In the genomic region with DNA sequence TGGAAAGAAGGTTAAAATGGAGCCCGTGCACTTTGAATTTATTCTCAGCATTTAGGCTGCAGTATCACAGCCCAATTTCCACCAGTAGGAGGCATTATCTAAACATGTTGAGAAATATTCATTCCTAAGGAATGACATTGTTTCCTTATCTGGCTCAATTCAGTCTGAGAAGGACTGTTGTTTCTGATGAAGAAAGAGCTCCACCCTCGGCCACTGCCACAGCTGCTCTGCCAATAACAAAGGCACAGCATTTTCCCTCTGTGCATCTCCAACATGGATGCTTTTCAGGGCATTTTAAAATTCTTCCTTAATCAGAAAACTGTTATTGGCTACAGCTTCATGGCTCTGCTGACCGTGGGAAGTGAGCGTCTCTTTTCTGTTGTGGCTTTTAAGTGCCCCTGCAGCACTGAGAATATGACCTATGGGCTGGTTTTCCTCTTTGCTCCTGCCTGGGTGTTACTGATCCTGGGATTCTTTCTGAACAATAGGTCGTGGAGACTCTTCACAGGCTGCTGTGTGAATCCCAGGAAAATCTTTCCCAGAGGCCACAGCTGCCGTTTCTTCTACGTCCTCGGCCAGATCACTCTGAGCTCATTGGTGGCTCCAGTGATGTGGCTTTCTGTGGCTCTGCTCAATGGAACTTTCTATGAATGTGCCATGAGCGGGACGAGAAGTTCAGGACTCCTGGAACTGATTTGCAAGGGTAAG, we compare ENCODE assay signal across 8 cellular contexts. TPM values are rescaled to one million over a fixed set of nuclear protein-coding genes. Genes with fewer than 3 reads are reported as not detected.
DNase-seq lines count a peak whose midpoint lies in the region; ATAC-seq and TF ChIP-seq lines count a peak whose summit lies in the region.

A gene with protein sequence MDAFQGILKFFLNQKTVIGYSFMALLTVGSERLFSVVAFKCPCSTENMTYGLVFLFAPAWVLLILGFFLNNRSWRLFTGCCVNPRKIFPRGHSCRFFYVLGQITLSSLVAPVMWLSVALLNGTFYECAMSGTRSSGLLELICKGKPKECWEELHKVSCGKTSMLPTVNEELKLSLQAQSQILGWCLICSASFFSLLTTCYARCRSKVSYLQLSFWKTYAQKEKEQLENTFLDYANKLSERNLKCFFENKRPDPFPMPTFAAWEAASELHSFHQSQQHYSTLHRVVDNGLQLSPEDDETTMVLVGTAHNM (plus strand): TSS at position 216 of the 708 bp plus-strand sequence. CDS start 58 bp downstream, at position 274.

- ATAC-seq in GM21825 (IDR thresholded peaks at IDR 0.05; ENCODE audit: unreplicated experiment), result no peak

- peaks cover 0 to 2% of the 10 kb centered on the region in 2 donors for H3K4me1 ChIP-seq in ascending aorta

- H3K27me3 ChIP-seq in AG04450 (ENCODE audit: control insufficient read depth, insufficient read depth, low read length) (no peaks in the 10 kb centered on the region), ascending aorta (no peaks in the 10 kb centered on the region)

- peak within 1 kb of the TSS; percentile 94 for H3K27ac ChIP-seq in AG04450 (ENCODE audit: low read depth, low read length)
- H3K27ac ChIP-seq in ascending aorta, result peak within 1 kb of the TSS; percentile 92 to 93

- H3K36me3 ChIP-seq in ascending aorta, result peaks cover 0 to 15% of the 10 kb centered on the region in 2 donors

- TF ChIP-seq CTCF in AG04450 (IDR thresholded peaks at IDR 0.05; ENCODE audit: low read depth, low read length), result peak; percentile 83
- peak; percentile 70 to 80 (median 76) for TF ChIP-seq CTCF in ascending aorta (IDR thresholded peaks at IDR 0.05)

- CTCF ChIA-PET in AG04450 (lab: Charles Lee), result interaction anchor here (0.6 to 9.0 kb wide), 51 partner anchors 9 to 295 kb away, joined by 3 to 78 read pairs (median 4); a partner anchor contains a TSS

- POLR2A ChIA-PET in AG04450 (lab: Yijun Ruan, JAX), result interaction anchor here (1.0 to 1.7 kb wide), 5 partner anchors 15 to 141 kb away, joined by 3 to 9 read pairs (median 8); a partner anchor contains a TSS

- H3K9me3 ChIP-seq in AG04450 (ENCODE audit: control insufficient read depth, insufficient read depth, low read length) (no peaks in the 10 kb centered on the region), ascending aorta (no peaks in the 10 kb centered on the region)

- intact Hi-C loops in ascending aorta (cut with DNase I), result loop anchor here (1.0 to 5.0 kb wide), 4 partner anchors 21 to 231 kb away; a partner anchor contains a TSS

- H3K4me3 ChIP-seq in AG04450 (ENCODE audit: low read depth, low read length) (peak within 1 kb of the TSS; percentile 66), ascending aorta (peak within 1 kb of the TSS; percentile 58 to 69)

- DNase-seq in AG04450 (ENCODE audit: low read depth, low spot score) (peak; percentile 78), HS-27A (ENCODE audit: low read depth) (peak; percentile 86), ascending aorta (ENCODE audit: low spot score in 2 of 2) (peak in 1 of 2 donors; percentile 81), iPS-NIHi11 (ENCODE audit: low spot score) (peak; percentile 37), smooth muscle cell of the brain vasculature (ENCODE audit: low read depth, low spot score) (peak; percentile 73), activated gamma-delta T cell (lab: John Stamatoyannopoulos, UW) (no peak)
- no peak for DNase-seq in stimulated activated CD4-positive, alpha-beta T cell treated with anti-CD3 and anti-CD28 coated beads, Interleukin-4, amount 100 ng/mL, for 24 hours

RNA-seq across cellular contexts. Expression of the gene that starts here (rescaled TPM):
- 6.8 and 7.7 TPM in 2 replicates for polyA plus RNA-seq in AG04450 (2011; rRNA removed)
- 7.6 and 9.5 TPM in 2 replicates for polyA minus RNA-seq in AG04450 (2011; rRNA and poly(A)+ RNA removed)
- total RNA-seq in ascending aorta, result 3.4 TPM

Comparison
In these comparisons a context has a peak if more than half of its experiments do, and no peak if none do; other contexts are left out.
1. DNase-seq: peak in AG04450 (single experiment), HS-27A (single experiment), iPS-NIHi11 (single experiment) and smooth muscle cell of the brain vasculature (single experiment); none in activated gamma-delta T cell (single experiment) and stimulated activated CD4-positive, alpha-beta T cell treated with anti-CD3 and anti-CD28 coated beads, Interleukin-4, amount 100 ng/mL, for 24 hours (single experiment).